ENCODE assay signal across 11 cellular contexts in the genomic region with DNA sequence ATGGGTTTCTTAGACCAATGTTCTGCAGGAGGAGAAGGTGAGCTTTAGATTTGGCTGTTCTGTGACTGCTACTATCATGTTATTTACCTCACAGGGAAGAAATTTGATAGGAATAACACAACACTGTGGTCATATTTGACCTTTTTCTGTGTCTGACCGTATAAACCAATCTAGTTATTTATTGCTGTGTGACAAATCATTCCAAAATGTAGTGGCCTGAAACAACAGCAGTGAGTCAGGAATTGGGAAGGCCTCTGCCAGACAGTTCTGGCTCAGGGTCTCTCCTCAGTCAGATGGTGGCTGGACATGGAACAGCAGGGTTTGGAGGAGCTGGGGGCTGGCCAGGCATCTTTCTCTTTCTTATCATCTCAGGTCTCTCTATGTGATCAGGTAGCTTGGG. TPM values are rescaled to one million over a fixed set of nuclear protein-coding genes. Genes with fewer than 3 reads are reported as not detected.
A peak's percentile ranks its signal among the peaks of the same experiment; 100 is the strongest.
DNase-seq lines count a peak whose midpoint lies in the region; ATAC-seq, FAIRE-seq and TF ChIP-seq lines count a peak whose summit lies in the region.
"Had no signal": no experiment of that assay in that cellular context is flagged by ENCODE, and none has a peak within 500 bp of the region (broad histone marks: within the 10 kb centered on the region; RNA-seq: fewer than 3 reads in every experiment).

No MANE protein-coding gene starts in this region.

- H3K4me3 ChIP-seq in bronchial epithelial cell (ENCODE audit: low read depth, low read length): no peak overlapping the region
- no peak overlapping the region for H3K4me3 ChIP-seq in psoas muscle
- H3K4me3 ChIP-seq: pancreas had no signal

- H3K27ac ChIP-seq in psoas muscle: peak overlapping the region; percentile 75
- H3K27ac ChIP-seq: pancreas, WERI-Rb-1 had no signal

- intact Hi-C loops in psoas muscle (cut with DNase I): no loop called here

- H3K4me1 ChIP-seq in psoas muscle: peaks cover 48% of the 10 kb centered on the region
- H3K4me1 ChIP-seq: pancreas had no signal

- WGBS in psoas muscle, 3 donors: 16 to 30% (median 26%) methylated on average over 1 of the region's 1 CpG

- peak; percentile 74 for FAIRE-seq in RCC 7860 (lab: Jason Lieb, UNC)
- no peak for FAIRE-seq in bronchial epithelial cell (lab: Jason Lieb, UNC)
- FAIRE-seq: pancreas had no signal

- TF ChIP-seq CTCF in bronchial epithelial cell (IDR thresholded peaks at IDR 0.05; ENCODE audit: insufficient read depth, low read length, severe bottlenecking) (no peak), psoas muscle (IDR thresholded peaks at IDR 0.05) (no peak)

- no peaks in the 10 kb centered on the region for H3K27me3 ChIP-seq in bronchial epithelial cell (ENCODE audit: control insufficient read depth, insufficient read depth, low read length)
- no peaks in the 10 kb centered on the region for H3K27me3 ChIP-seq in psoas muscle (ENCODE audit: insufficient read depth in 3 of 3, low read length in 2 of 3)
- H3K27me3 ChIP-seq: pancreas had no signal

- ATAC-seq in psoas muscle (peak; percentile 86 to 95 (median 90)), GM21825 (IDR thresholded peaks at IDR 0.05; ENCODE audit: unreplicated experiment) (no peak)
- ATAC-seq: pancreas had no signal

- no peaks in the 10 kb centered on the region for H3K9me3 ChIP-seq in psoas muscle
- H3K9me3 ChIP-seq: pancreas had no signal

- peak; percentile 92 for DNase-seq in EL
- DNase-seq in RCC 7860 (ENCODE audit: low spot score): peak; percentile 68
- peak; percentile 10 for DNase-seq in bronchial epithelial cell (ENCODE audit: low read depth)
- DNase-seq in psoas muscle: peak in 1 of 2 donors; percentile 53
- no peak for DNase-seq in Kasumi-1 (lab: John Stamatoyannopoulos, UW)
- DNase-seq in occipital lobe (lab: John Stamatoyannopoulos, UW): no peak
- no peak for DNase-seq in putamen (ENCODE audit: low spot score)
- DNase-seq: hippocampal formation, pancreas, WERI-Rb-1 had no signal

- H3K36me3 ChIP-seq in bronchial epithelial cell (ENCODE audit: control insufficient read depth, insufficient read depth, low read length): no peaks in the 10 kb centered on the region
- no peaks in the 10 kb centered on the region for H3K36me3 ChIP-seq in psoas muscle (ENCODE audit: insufficient read depth in 1 of 2, low read depth in 1 of 2)
- H3K36me3 ChIP-seq: pancreas, WERI-Rb-1 had no signal

RNA-seq across cellular contexts. Expression of a gene that starts 33.0 kb away (rescaled TPM):
- total RNA-seq in bronchial epithelial cell (under 0.01 TPM in 1 of 2 replicates, not detected in the other), psoas muscle (10 to 100 TPM in 1 of 4 donors, 1 to 10 TPM in 3; 4.1 to 13.2 (median 7.5) TPM), occipital lobe (17.8 TPM)
- polyA plus RNA-seq in psoas muscle: 10 to 100 TPM in 1 of 3 donors, 1 to 10 TPM in 2; 1.3 to 12.9 (median 5.8) TPM

Comparison
In these comparisons a context has a peak if more than half of its experiments do, and no peak if none do; other contexts are left out.
1. DNase-seq: peak in EL (single experiment), RCC 7860 (single experiment) and bronchial epithelial cell (single experiment); none in Kasumi-1 (0 of 2), occipital lobe (single experiment) and putamen (single experiment).